In the genomic region with DNA sequence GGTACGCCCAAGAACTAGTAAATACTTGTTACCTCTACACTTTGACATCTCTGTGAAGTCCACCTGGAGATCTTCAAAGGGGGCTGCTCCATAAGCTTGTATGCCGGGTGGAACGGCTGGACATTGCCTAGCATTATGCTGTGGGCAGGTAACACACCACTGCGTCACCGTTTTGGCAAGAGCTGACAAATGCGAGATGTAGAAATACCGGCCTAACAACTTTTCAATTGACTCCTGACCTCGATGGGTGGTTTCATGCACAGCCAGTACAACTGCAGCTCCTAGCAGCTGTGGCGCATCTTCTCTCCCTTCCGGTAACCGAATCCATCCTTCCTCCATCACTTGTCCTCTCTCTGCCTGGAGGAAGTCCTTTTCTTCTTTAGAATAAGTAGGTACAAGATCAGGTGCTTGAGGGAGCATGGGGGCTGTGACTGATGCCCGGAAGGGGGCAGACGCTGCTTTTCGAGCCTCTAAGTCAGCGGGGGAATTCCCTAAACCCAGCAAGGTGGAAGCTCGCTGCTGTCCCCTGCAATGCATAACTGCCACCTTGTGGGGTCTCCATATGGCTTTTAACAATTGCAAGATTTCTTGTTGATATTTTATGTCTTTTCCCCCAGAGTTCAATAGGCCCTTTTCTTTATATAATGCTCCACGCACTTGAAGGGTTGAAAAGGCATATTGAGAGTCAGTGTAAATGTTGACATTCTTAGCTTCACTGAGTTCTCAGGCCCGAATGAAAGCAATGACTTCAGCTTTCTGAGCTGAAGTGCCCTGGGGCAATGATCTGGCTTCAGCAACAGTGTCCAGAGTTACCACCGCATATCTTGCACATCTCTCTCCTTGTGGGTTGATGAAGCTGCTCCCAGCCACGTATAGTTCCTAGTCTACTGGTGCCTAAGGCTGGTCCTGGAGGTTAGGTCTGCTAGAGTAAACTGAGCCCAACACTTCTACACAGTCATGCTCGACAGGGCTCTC, we compare ENCODE assay signal across 8 cellular contexts.
A peak's percentile ranks its signal among the peaks of the same experiment; 100 is the strongest.
DNase-seq lines count a peak whose midpoint lies in the region; ATAC-seq, FAIRE-seq and TF ChIP-seq lines count a peak whose summit lies in the region.
"Not testable (repeated sequence)": the region's sequence is repeated elsewhere in the genome, so short reads cannot be mapped to it uniquely, and the experiment has no call there.

No MANE protein-coding gene starts in this region.

- H4K20me1 ChIP-seq in H1 (replicated peaks in 1 of 2; ENCODE audit: control insufficient read depth in 1 of 2, insufficient read depth in 2 of 2, low read length in 2 of 2), result not testable (repeated sequence)

- TF ChIP-seq EP300 in H1 (IDR thresholded peaks at IDR 0.05; ENCODE audit: borderline replicate concordance in 1 of 2, low read depth in 2 of 2, low read length in 2 of 2), result not testable (repeated sequence)

- not testable (repeated sequence) for H2AFZ ChIP-seq in H1 (ENCODE audit: low read length)

- H2BK120ac ChIP-seq in H1 (replicated peaks; ENCODE audit: low read depth, low read length), result not testable (repeated sequence)

- POLR2A ChIA-PET in H1 (lab: Charles Lee; ENCODE audit: partially characterized antibody), result not testable (repeated sequence)

- not testable (repeated sequence) for TF ChIP-seq POLR2A in H1 (IDR thresholded peaks at IDR 0.05; ENCODE audit: control extremely low read depth in 1 of 2, low read depth in 2 of 2, low read length in 2 of 2)

- H3K79me1 ChIP-seq in H1 (ENCODE audit: low read depth, low read length), result not testable (repeated sequence)

- not testable (repeated sequence) for TF ChIP-seq CTCF in VCaP (conservative IDR thresholded peaks at IDR 0.05); kidney (IDR thresholded peaks at IDR 0.05; ENCODE audit: borderline replicate concordance, extremely low read depth, insufficient read depth); neural crest cell (conservative IDR thresholded peaks at IDR 0.05); upper lobe of right lung (IDR thresholded peaks at IDR 0.05)
- TF ChIP-seq CTCF in H1 (IDR thresholded peaks at IDR 0.05; ENCODE audit: control extremely low read depth in 1 of 3, insufficient read depth in 1 of 3, low read depth in 1 of 3, low read length in 3 of 3), result peak; percentile 24 to 53 (median 33)

- not testable (repeated sequence) for H3K36me3 Mint-ChIP-seq in neural crest cell (ENCODE audit: low read depth)

- WGBS in H1 (ENCODE audit: extremely low coverage in 1 of 2, insufficient coverage in 1 of 2, insufficient read length in 1 of 2, insufficient replicate concordance in 2 of 2, low coverage in 1 of 2, low lambda C conversion rate in 2 of 2, missing lambda C conversion rate in 1 of 2), 2 experiments, result 79% methylated on average over 18 of the region's 21 CpGs; no CpG with 5 or more reads in 1 of the 2 experiments

- not testable (repeated sequence) for H3K4me1 ChIP-seq in H1 (replicated peaks in 1 of 4; ENCODE audit: control insufficient read depth in 3 of 4, insufficient read depth in 4 of 4, low read length in 3 of 4); kidney (ENCODE audit: control insufficient read depth in 1 of 2, insufficient read depth in 1 of 2, low read depth in 1 of 2, low read length in 2 of 2); upper lobe of right lung

- H3K27me3 Mint-ChIP-seq in neural crest cell (ENCODE audit: low read depth), result peaks cover 34% of the 10 kb centered on the region

- not testable (repeated sequence) for H3K27me3 ChIP-seq in H1 (replicated peaks in 1 of 4; ENCODE audit: control insufficient read depth in 3 of 4, extremely low read depth in 1 of 4, insufficient read depth in 3 of 4, low read length in 3 of 4); upper lobe of right lung

- not testable (repeated sequence) for H2BK5ac ChIP-seq in H1 (ENCODE audit: low read depth, low read length)

- not testable (repeated sequence) for H3K36me3 ChIP-seq in H1 (ENCODE audit: control insufficient read depth in 2 of 4, insufficient read depth in 4 of 4, low read length in 3 of 4); kidney (ENCODE audit: control insufficient read depth in 1 of 2, insufficient read depth in 2 of 2, low read length in 2 of 2); upper lobe of right lung

- not testable (repeated sequence) for H4K8ac ChIP-seq in H1 (ENCODE audit: extremely low read depth, insufficient read depth, low read length)

- not testable (repeated sequence) for H4K5ac ChIP-seq in H1 (ENCODE audit: insufficient read length, low read depth, low read length)

- ATAC-seq in upper lobe of right lung, result not testable (repeated sequence)

- H2BK15ac ChIP-seq in H1 (ENCODE audit: low read length), result not testable (repeated sequence)

- DNase-seq in DMS53 treated with DMSO at 0.1 percent for 48 hours (lab: John Stamatoyannopoulos, UW; ENCODE audit: unreplicated experiment) (peak; percentile 59), HT-29 (ENCODE audit: low spot score) (peak; percentile 95), NCI-H526 (lab: John Stamatoyannopoulos, UW) (peak; percentile 59 to 84), H1 (ENCODE audit: low read depth in 1 of 2, low spot score in 2 of 2) (peak in 1 of 2 experiments; percentile 64), kidney (peak; percentile 73), neural crest cell (ENCODE audit: low read depth, low spot score) (peak; percentile 6), upper lobe of right lung (peak; percentile 73)

- H3K18ac ChIP-seq in H1 (ENCODE audit: extremely low read depth, low read length), result not testable (repeated sequence)

- FAIRE-seq in H1 (lab: Jason Lieb, UNC); kidney (lab: Jason Lieb, UNC): not testable (repeated sequence)

- peak; percentile 43 to 44; a peak in 3 of 4 replicates for TF ChIP-seq RAD21 in H1 (IDR thresholded peaks at IDR 0.05 in 1 of 2, conservative IDR thresholded peaks at IDR 0.05 in 1 of 2; ENCODE audit: low read depth in 2 of 2, low read length in 2 of 2)

- H2BK20ac ChIP-seq in H1 (ENCODE audit: low read length), result 0 out of 2 replicates have a peak overlapping the region, but pooled peaks have one; percentile 9

- H4K91ac ChIP-seq in H1 (replicated peaks; ENCODE audit: insufficient read length, low read length), result not testable (repeated sequence)

- not testable (repeated sequence) for H3K56ac ChIP-seq in H1 (replicated peaks; ENCODE audit: insufficient read length, low read depth, low read length)

- H3K4me3 Mint-ChIP-seq in neural crest cell, result not testable (repeated sequence)

- not testable (repeated sequence) for H3K4ac ChIP-seq in H1 (replicated peaks; ENCODE audit: insufficient read length, low read depth, low read length)

- H3K79me2 ChIP-seq in H1 (ENCODE audit: control insufficient read depth in 1 of 2, insufficient read depth in 2 of 2, low read length in 2 of 2), result not testable (repeated sequence)

- intact Hi-C loops in kidney (cut with DNase I); upper lobe of right lung (cut with DNase I): not testable (repeated sequence)

- not testable (repeated sequence) for H3K23me2 ChIP-seq in H1 (ENCODE audit: low read depth, low read length)

- H3K4me3 ChIP-seq in H1 (ENCODE audit: extremely low read depth in 1 of 4, insufficient read depth in 2 of 4, low read depth in 3 of 4, low read length in 4 of 4), result not testable (repeated sequence)
- H3K4me3 ChIP-seq in kidney (ENCODE audit: low read length in 2 of 2) (peak overlapping the region in 1 of 2 donors; percentile 37), upper lobe of right lung (peak overlapping the region; percentile 40)

- not testable (repeated sequence) for H3K9me3 ChIP-seq in H1 (ENCODE audit: insufficient read depth in 2 of 2, low read depth in 1 of 2, low read length in 1 of 2); kidney (ENCODE audit: control insufficient read depth in 1 of 2, low read length in 2 of 2); upper lobe of right lung

- H3K4me2 ChIP-seq in H1 (ENCODE audit: insufficient read depth in 1 of 2, low read depth in 2 of 2, low read length in 2 of 2), result peak overlapping the region in 1 of 2 experiments; percentile 13; a peak in 1 of 4 replicates

- not testable (repeated sequence) for H3K4me1 Mint-ChIP-seq in neural crest cell

- not testable (repeated sequence) for H3K14ac ChIP-seq in H1 (ENCODE audit: insufficient read length)

- not testable (repeated sequence) for H3K9ac ChIP-seq in H1 (replicated peaks in 1 of 4; ENCODE audit: extremely low read depth in 1 of 4, low read depth in 3 of 4, low read length in 3 of 4); kidney (ENCODE audit: low read length in 2 of 2)

- H2BK12ac ChIP-seq in H1 (ENCODE audit: low read depth, low read length), result not testable (repeated sequence)

- not testable (repeated sequence) for H2AK5ac ChIP-seq in H1 (ENCODE audit: low read depth, low read length)

- H3K23ac ChIP-seq in H1 (ENCODE audit: insufficient read length), result not testable (repeated sequence)

- H3K27ac ChIP-seq in VCaP, result peak overlapping the region; percentile 69
- not testable (repeated sequence) for H3K27ac ChIP-seq in H1 (ENCODE audit: low read depth, low read length)
- H3K27ac ChIP-seq in kidney (ENCODE audit: low read depth in 2 of 2, low read length in 2 of 2), result peak overlapping the region in 1 of 2 donors; percentile 67
- peak overlapping the region; percentile 81 for H3K27ac ChIP-seq in upper lobe of right lung

- not testable (repeated sequence) for H3K9me3 Mint-ChIP-seq in neural crest cell

- CTCF ChIA-PET in H1 (lab: Charles Lee; ENCODE audit: partially characterized antibody), result interaction anchor here (0.6 to 3.9 kb wide), 20 partner anchors 11 to 296 kb away, joined by 3 to 37 read pairs (median 4); no protein-coding TSS in a partner anchor

- peak overlapping the region; percentile 20 for H3K27ac Mint-ChIP-seq in neural crest cell (ENCODE audit: unreplicated experiment)
